29 cellular contexts compared by ENCODE assay signal in the genomic region with DNA sequence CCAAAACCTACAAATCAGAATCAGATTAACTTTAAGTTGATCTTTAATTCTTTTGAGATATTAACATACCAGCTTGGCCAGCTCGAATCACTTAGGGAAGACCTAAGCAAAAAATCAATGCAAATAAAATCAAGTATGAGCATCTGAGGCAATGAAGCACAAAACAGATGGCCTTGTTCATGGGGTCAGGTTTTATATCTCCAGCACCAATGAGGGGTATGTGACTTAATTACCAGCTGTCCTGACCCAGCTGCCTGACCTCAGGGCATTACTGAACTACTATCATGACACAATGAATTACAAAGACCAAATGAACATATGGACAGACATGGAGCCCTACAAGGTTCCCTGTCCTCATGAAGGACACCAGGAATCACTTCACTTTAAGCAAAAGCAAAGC.
DNase-seq lines count a peak whose midpoint lies in the region; ATAC-seq, FAIRE-seq and TF ChIP-seq lines count a peak whose summit lies in the region.
"Had no signal": no experiment of that assay in that cellular context is flagged by ENCODE, and none has a peak within 500 bp of the region (broad histone marks: within the 10 kb centered on the region; RNA-seq: fewer than 3 reads in every experiment).

No MANE protein-coding gene starts in this region.

- ATAC-seq in GM23338 (no peak), GM18870 (IDR thresholded peaks at IDR 0.05; ENCODE audit: unreplicated experiment) (no peak)
- ATAC-seq: activated CD4-positive, CD25-positive, alpha-beta regulatory T cell treated with anti-CD3 and anti-CD28 coated beads, Interleukin-2, amount 50 U/mL, for 24 hours; activated CD8-positive, alpha-beta T cell treated with anti-CD3 and anti-CD28 coated beads for 36 hours; esophagus mucosa; mucosa of descending colon had no signal

- H3K9me3 ChIP-seq in OCI-LY3 (ENCODE audit: insufficient read depth, low read length): no peaks in the 10 kb centered on the region
- H3K9me3 ChIP-seq in H1 (ENCODE audit: insufficient read depth in 2 of 2, low read depth in 1 of 2, low read length in 1 of 2): no peaks in the 10 kb centered on the region
- no peaks in the 10 kb centered on the region for H3K9me3 ChIP-seq in vagina
- H3K9me3 ChIP-seq: mucosa of descending colon, suprapubic skin, uterus had no signal

- peak overlapping the region; percentile 65; the same call in 1 of the 2 replicates for H3K27ac Mint-ChIP-seq in GM23338
- H3K27ac Mint-ChIP-seq: activated CD8-positive, alpha-beta T cell treated with anti-CD3 and anti-CD28 coated beads for 36 hours; CD4-positive, alpha-beta memory T cell had no signal

- peaks cover 41% of the 10 kb centered on the region for H3K36me3 Mint-ChIP-seq in GM23338 (ENCODE audit: low read depth)
- H3K36me3 Mint-ChIP-seq: CD4-positive, alpha-beta memory T cell had no signal

- H3K27me3 ChIP-seq in GM23338 (ENCODE audit: insufficient read depth) (no peaks in the 10 kb centered on the region), OCI-LY3 (ENCODE audit: low read depth, low read length) (no peaks in the 10 kb centered on the region), H1 (replicated peaks in 1 of 4; ENCODE audit: control insufficient read depth in 3 of 4, extremely low read depth in 1 of 4, insufficient read depth in 3 of 4, low read length in 3 of 4) (no peaks in the 10 kb centered on the region), vagina (no peaks in the 10 kb centered on the region)
- H3K27me3 ChIP-seq: suprapubic skin, uterus had no signal

- H3K9ac ChIP-seq in OCI-LY3 (ENCODE audit: low read length): no peak overlapping the region
- no peak overlapping the region for H3K9ac ChIP-seq in H1 (replicated peaks in 1 of 4; ENCODE audit: extremely low read depth in 1 of 4, low read depth in 3 of 4, low read length in 3 of 4)

- peaks cover 23% of the 10 kb centered on the region for H3K4me1 Mint-ChIP-seq in GM23338
- H3K4me1 Mint-ChIP-seq: CD4-positive, alpha-beta memory T cell had no signal

- H3K4me2 ChIP-seq in GM23338: no peak overlapping the region
- peak overlapping the region; percentile 6; the same call in 1 of the 2 replicates for H3K4me2 ChIP-seq in OCI-LY3 (ENCODE audit: low read length)
- no peak overlapping the region for H3K4me2 ChIP-seq in H1 (ENCODE audit: insufficient read depth in 1 of 2, low read depth in 2 of 2, low read length in 2 of 2)

- H2AFZ ChIP-seq in GM23338 (no peak overlapping the region), OCI-LY3 (ENCODE audit: low read depth, low read length) (no peak overlapping the region), H1 (ENCODE audit: low read length) (no peak overlapping the region)

- H3K9me3 Mint-ChIP-seq in GM23338: peaks cover 5% of the 10 kb centered on the region; the same call in 2 of the 3 replicates
- H3K9me3 Mint-ChIP-seq: activated CD8-positive, alpha-beta T cell treated with anti-CD3 and anti-CD28 coated beads for 36 hours; brain; CD4-positive, alpha-beta memory T cell had no signal

- no peak overlapping the region for H2AK5ac ChIP-seq in H1 (ENCODE audit: low read depth, low read length)

- no peak overlapping the region for H2BK120ac ChIP-seq in H1 (replicated peaks; ENCODE audit: low read depth, low read length)

- H4K8ac ChIP-seq in H1 (ENCODE audit: extremely low read depth, insufficient read depth, low read length): no peak overlapping the region

- peak overlapping the region; percentile 25 for H4K91ac ChIP-seq in H1 (replicated peaks; ENCODE audit: insufficient read length, low read length)

- H3K4me1 ChIP-seq in GM23338 (ENCODE audit: insufficient read depth) (no peaks in the 10 kb centered on the region; the same call in 1 of the 2 replicates), OCI-LY3 (ENCODE audit: low read length) (peaks cover 19% of the 10 kb centered on the region), H1 (replicated peaks in 1 of 4; ENCODE audit: control insufficient read depth in 3 of 4, insufficient read depth in 4 of 4, low read length in 3 of 4) (peaks cover 0 to 9% (median 8%) of the 10 kb centered on the region in 4 experiments; a peak in 3 of 7 replicates), vagina (peaks cover 9% of the 10 kb centered on the region)
- H3K4me1 ChIP-seq: uterus had no signal

- H3K23me2 ChIP-seq in H1 (ENCODE audit: low read depth, low read length): no peaks in the 10 kb centered on the region

- FAIRE-seq in H1 (lab: Jason Lieb, UNC): no peak
- FAIRE-seq: colon, frontal cortex had no signal

- no peak overlapping the region for H3K14ac ChIP-seq in H1 (ENCODE audit: insufficient read length)

- H3K36me3 ChIP-seq in GM23338 (ENCODE audit: insufficient read depth): peaks cover 5% of the 10 kb centered on the region; the same call in 1 of the 2 replicates
- H3K36me3 ChIP-seq in OCI-LY3 (replicated peaks; ENCODE audit: low read depth, low read length): no peaks in the 10 kb centered on the region
- peaks cover 0 to 5% (median 2%) of the 10 kb centered on the region in 4 experiments; a peak in 3 of 8 replicates for H3K36me3 ChIP-seq in H1 (ENCODE audit: control insufficient read depth in 2 of 4, insufficient read depth in 4 of 4, low read length in 3 of 4)
- H3K36me3 ChIP-seq in vagina: no peaks in the 10 kb centered on the region
- H3K36me3 ChIP-seq: suprapubic skin, uterus had no signal

- 100% methylated on average over 1 of the region's 1 CpG; no CpG with 5 or more reads in 1 of the 2 experiments for WGBS in H1 (ENCODE audit: extremely low coverage in 1 of 2, insufficient coverage in 1 of 2, insufficient read length in 1 of 2, insufficient replicate concordance in 2 of 2, low coverage in 1 of 2, low lambda C conversion rate in 2 of 2, missing lambda C conversion rate in 1 of 2), 2 experiments

- H2BK5ac ChIP-seq in H1 (ENCODE audit: low read depth, low read length): no peak overlapping the region

- TF ChIP-seq EP300 in H1 (IDR thresholded peaks at IDR 0.05; ENCODE audit: borderline replicate concordance in 1 of 2, low read depth in 2 of 2, low read length in 2 of 2): no peak

- intact Hi-C loops in vagina (cut with DNase I): no loop called here

- TF ChIP-seq RAD21 in H1 (IDR thresholded peaks at IDR 0.05 in 1 of 2, conservative IDR thresholded peaks at IDR 0.05 in 1 of 2; ENCODE audit: low read depth in 2 of 2, low read length in 2 of 2): no peak

- POLR2A ChIA-PET in H1 (lab: Charles Lee; ENCODE audit: partially characterized antibody): interaction anchor here (1.0 to 1.7 kb wide), 2 partner anchors 71 to 74 kb away, joined by 4 read pairs; a partner anchor contains a TSS

- H4K20me1 ChIP-seq in GM23338 (replicated peaks; ENCODE audit: insufficient read depth): no peaks in the 10 kb centered on the region
- H4K20me1 ChIP-seq in OCI-LY3 (ENCODE audit: insufficient read depth, low read length): no peaks in the 10 kb centered on the region
- H4K20me1 ChIP-seq in H1 (replicated peaks in 1 of 2; ENCODE audit: control insufficient read depth in 1 of 2, insufficient read depth in 2 of 2, low read length in 2 of 2): no peaks in the 10 kb centered on the region

- TF ChIP-seq CTCF in GM23338 (conservative IDR thresholded peaks at IDR 0.05; ENCODE audit: low read depth in 2 of 2): no peak
- no peak for TF ChIP-seq CTCF in OCI-LY3 (IDR thresholded peaks at IDR 0.05; ENCODE audit: low read depth, low read length)
- no peak for TF ChIP-seq CTCF in H1 (IDR thresholded peaks at IDR 0.05; ENCODE audit: control extremely low read depth in 1 of 3, insufficient read depth in 1 of 3, low read depth in 1 of 3, low read length in 3 of 3)
- no peak for TF ChIP-seq CTCF in vagina (IDR thresholded peaks at IDR 0.05)

- H2BK12ac ChIP-seq in H1 (ENCODE audit: low read depth, low read length): no peak overlapping the region

- no peak overlapping the region for H3K4me3 Mint-ChIP-seq in GM23338
- H3K4me3 Mint-ChIP-seq: activated CD8-positive, alpha-beta T cell treated with anti-CD3 and anti-CD28 coated beads for 36 hours; brain; CD4-positive, alpha-beta memory T cell had no signal

- H3K4ac ChIP-seq in H1 (replicated peaks; ENCODE audit: insufficient read length, low read depth, low read length): no peak overlapping the region

- no peak for DNase-seq in GM23338 (ENCODE audit: low spot score)
- DNase-seq in H1 (ENCODE audit: low read depth in 1 of 2, low spot score in 2 of 2): no peak
- DNase-seq in skeletal muscle cell (ENCODE audit: low read depth): peak; percentile 22
- no peak for DNase-seq in vagina (ENCODE audit: extremely low spot score in 2 of 2)
- no peak for DNase-seq in NCI-H526 treated with DMSO at 0.1 percent for 48 hours (lab: John Stamatoyannopoulos, UW)
- DNase-seq: activated CD8-positive, alpha-beta T cell treated with anti-CD3 and anti-CD28 coated beads for 36 hours; activated T-cell treated with anti-CD3 and anti-CD28 coated beads for 4 hours; CD4-positive, alpha-beta memory T cell; DMS79; effector memory CD4-positive, alpha-beta T cell; HCEC 1CT; hippocampal formation; KBM-7; mucosa of descending colon; MV-4-11; NCI-H2081; stimulated activated CD4-positive, alpha-beta T cell treated with anti-CD3 and anti-CD28 coated beads, Interleukin-1b, Interleukin-23, amount 100 ng/mL, for 48 hours; T1000; uterus had no signal

- no peak overlapping the region for H2BK20ac ChIP-seq in H1 (ENCODE audit: low read length)

- H3K79me2 ChIP-seq in GM23338 (replicated peaks; ENCODE audit: insufficient read depth): no peaks in the 10 kb centered on the region
- H3K79me2 ChIP-seq in OCI-LY3 (ENCODE audit: low read length): no peaks in the 10 kb centered on the region
- no peaks in the 10 kb centered on the region for H3K79me2 ChIP-seq in H1 (ENCODE audit: control insufficient read depth in 1 of 2, insufficient read depth in 2 of 2, low read length in 2 of 2)

- H4K5ac ChIP-seq in H1 (ENCODE audit: insufficient read length, low read depth, low read length): peak overlapping the region; percentile 10

- H3F3A ChIP-seq in GM23338 (replicated peaks; ENCODE audit: low read depth): no peaks in the 10 kb centered on the region

- TF ChIP-seq POLR2A in H1 (IDR thresholded peaks at IDR 0.05; ENCODE audit: control extremely low read depth in 1 of 2, low read depth in 2 of 2, low read length in 2 of 2): no peak
- no peak for TF ChIP-seq POLR2A in vagina (IDR thresholded peaks at IDR 0.05)

- H3K23ac ChIP-seq in H1 (ENCODE audit: insufficient read length): no peak overlapping the region

- H3K4me3 ChIP-seq in GM23338 (no peak overlapping the region), OCI-LY3 (ENCODE audit: low read length) (no peak overlapping the region), H1 (ENCODE audit: extremely low read depth in 1 of 4, insufficient read depth in 2 of 4, low read depth in 3 of 4, low read length in 4 of 4) (no peak overlapping the region), skeletal muscle cell (ENCODE audit: low read depth, low read length) (no peak overlapping the region), vagina (no peak overlapping the region)
- H3K4me3 ChIP-seq: mucosa of descending colon, suprapubic skin, uterus had no signal

- H3K27ac ChIP-seq in GM23338 (ENCODE audit: low read depth) (no peak overlapping the region), OCI-LY3 (ENCODE audit: low read length) (no peak overlapping the region), H1 (ENCODE audit: low read depth, low read length) (no peak overlapping the region), vagina (no peak overlapping the region)
- H3K27ac ChIP-seq: RWPE1, suprapubic skin, uterus had no signal

- no peak overlapping the region for H3K56ac ChIP-seq in H1 (replicated peaks; ENCODE audit: insufficient read length, low read depth, low read length)

- no peak overlapping the region for H3K18ac ChIP-seq in H1 (ENCODE audit: extremely low read depth, low read length)

- no peaks in the 10 kb centered on the region for H3K79me1 ChIP-seq in H1 (ENCODE audit: low read depth, low read length)

- H2BK15ac ChIP-seq in H1 (ENCODE audit: low read length): no peak overlapping the region

- peaks cover 1% of the 10 kb centered on the region for H3K27me3 Mint-ChIP-seq in GM23338 (ENCODE audit: insufficient read depth, low read depth, poor library complexity)
- H3K27me3 Mint-ChIP-seq: activated CD8-positive, alpha-beta T cell treated with anti-CD3 and anti-CD28 coated beads for 36 hours; brain; CD4-positive, alpha-beta memory T cell; progenitor cell of endocrine pancreas had no signal

- H3K9me2 ChIP-seq in GM23338 (ENCODE audit: insufficient read depth): no peaks in the 10 kb centered on the region

- CTCF ChIA-PET in H1 (lab: Charles Lee; ENCODE audit: partially characterized antibody): interaction anchor here (1.4 to 4.1 kb wide), 3 partner anchors 17 to 30 kb away, joined by 4 to 16 read pairs (median 6); no protein-coding TSS in a partner anchor
